9 cellular contexts compared by ENCODE assay signal in genomic region chr10:98460837-98461499, GRCh38. TPM values are rescaled to one million over a fixed set of nuclear protein-coding genes. Genes with fewer than 3 reads are reported as not detected.
DNase-seq lines count a peak whose midpoint lies in the region; ATAC-seq and TF ChIP-seq lines count a peak whose summit lies in the region.
"Had no signal": no experiment of that assay in that cellular context is flagged by ENCODE, and none has a peak within 500 bp of the region (broad histone marks: within the 10 kb centered on the region; RNA-seq: fewer than 3 reads in every experiment).

No MANE protein-coding gene starts in this region.

- in situ Hi-C loops in SK-MEL-5 (cut with HindIII; ENCODE audit: low pct_unique_long_range_greater_than_20kb, low sequenced_read_pairs) (no loop called here), gastrocnemius medialis (cut with MboI; ENCODE audit: low sequenced_read_pairs in 4 of 4) (loop anchor here in 1 of 4 donors (10.0 kb wide), 1 partner anchor 784 kb away; no protein-coding TSS in a partner anchor)

- no peak overlapping the region for H3K27ac ChIP-seq in gastrocnemius medialis
- no peak overlapping the region for H3K27ac ChIP-seq in caudate nucleus (ENCODE audit: low read depth, low read length)
- H3K27ac ChIP-seq in dorsolateral prefrontal cortex: peak overlapping the region in 2 of 59 donors; percentile 14 to 26
- H3K27ac ChIP-seq: SK-N-MC had no signal

- H3K4me3 ChIP-seq in gastrocnemius medialis: no peak overlapping the region
- H3K4me3 ChIP-seq in dorsolateral prefrontal cortex: no peak overlapping the region
- H3K4me3 ChIP-seq: SK-N-MC had no signal

- DNase-seq in GM04504 (ENCODE audit: low read depth) (peak; percentile 76), SK-MEL-5 (ENCODE audit: low read depth, low spot score) (peak; percentile 56), foreskin melanocyte (peak; percentile 92), gastrocnemius medialis (peak; percentile 23 to 45), caudate nucleus (lab: John Stamatoyannopoulos, UW) (no peak), dorsolateral prefrontal cortex (no peak), NCI-H1436 treated with DMSO at 0.1 percent for 48 hours (lab: John Stamatoyannopoulos, UW) (no peak)

- intact Hi-C loops in gastrocnemius medialis (cut with DNase I; ENCODE audit: low total_unique reads) (no loop called here), dorsolateral prefrontal cortex (cut with DNase I) (loop anchor here in 1 of 2 donors (10.0 kb wide), 1 partner anchor 714 kb away; no protein-coding TSS in a partner anchor)

- ATAC-seq in gastrocnemius medialis: peak; percentile 93 to 97
- ATAC-seq in GM19452 (IDR thresholded peaks at IDR 0.05; ENCODE audit: unreplicated experiment): no peak

- H3K27me3 ChIP-seq in gastrocnemius medialis (peaks cover 0 to 4% (median 0%) of the 10 kb centered on the region in 3 donors), dorsolateral prefrontal cortex (peaks cover 0 to 5% (median 0%) of the 10 kb centered on the region in 45 donors)

- no peak for TF ChIP-seq POLR2A in gastrocnemius medialis (IDR thresholded peaks at IDR 0.05)

- no peaks in the 10 kb centered on the region for H3K36me3 ChIP-seq in gastrocnemius medialis

- no peaks in the 10 kb centered on the region for H3K9me3 ChIP-seq in gastrocnemius medialis

- peaks cover 0 to 6% of the 10 kb centered on the region in 2 donors for H3K4me1 ChIP-seq in gastrocnemius medialis

- TF ChIP-seq CTCF in gastrocnemius medialis (IDR thresholded peaks at IDR 0.05 in 4 of 5, conservative IDR thresholded peaks at IDR 0.05 in 1 of 5) (no peak), dorsolateral prefrontal cortex (IDR thresholded peaks at IDR 0.05 in 54 of 56, conservative IDR thresholded peaks at IDR 0.05 in 2 of 56; ENCODE audit: low read depth in 1 of 56, partially characterized antibody in 56 of 56) (no peak)

RNA-seq across cellular contexts. Expression of gene HPS1, which starts 14.2 kb away (rescaled TPM):
- total RNA-seq in SK-MEL-5 (2014; rRNA removed; shearing (Covaris generic)): 31.1 and 36.4 TPM in 2 replicates
- 54.3 and 68.0 TPM in 2 replicates for polyA plus RNA-seq in SK-MEL-5 (2015; cell fraction: cytosol; rRNA removed)
- 156 and 173 TPM in 2 replicates for polyA plus RNA-seq in SK-MEL-5 (2015; cell fraction: nucleus; rRNA removed)
- total RNA-seq in gastrocnemius medialis (10 to 100 TPM; 10.6 to 26.0 (median 18.3) TPM), dorsolateral prefrontal cortex (10 to 100 TPM; 37.6 to 78.5 (median 54.4) TPM)

RNA-seq across cellular contexts. Expression of gene PYROXD2, which starts 46.0 kb away (rescaled TPM):
- 2.2 and 3.2 TPM in 2 replicates for total RNA-seq in SK-MEL-5 (2014; rRNA removed; shearing (Covaris generic))
- 4.5 and 5.2 TPM in 2 replicates for polyA plus RNA-seq in SK-MEL-5 (2015; cell fraction: cytosol; rRNA removed)
- 20.2 and 30.6 TPM in 2 replicates for polyA plus RNA-seq in SK-MEL-5 (2015; cell fraction: nucleus; rRNA removed)
- total RNA-seq in gastrocnemius medialis (1 to 10 TPM in 2 of 4 donors, under 1 TPM in 2; 0.22 to 7.8 (median 1.3) TPM), dorsolateral prefrontal cortex (10 to 100 TPM in 88 of 120 experiments, 1 to 10 TPM in 32; 5.9 to 27.4 (median 12.6) TPM)

Comparison
In these comparisons a context has a peak if more than half of its experiments do, and no peak if none do; other contexts are left out.
1. DNase-seq: peak in GM04504 (single experiment), SK-MEL-5 (single experiment), foreskin melanocyte (single experiment) and gastrocnemius medialis (2 of 2); none in caudate nucleus (0 of 61), dorsolateral prefrontal cortex (0 of 10) and NCI-H1436 treated with DMSO at 0.1 percent for 48 hours (single experiment).